Comparison of ENCODE assay signal across 16 cellular contexts in genomic region chr10:32972454-32972853, GRCh38. TPM values are rescaled to one million over a fixed set of nuclear protein-coding genes. Genes with fewer than 3 reads are reported as not detected.
DNase-seq lines count a peak whose midpoint lies in the region; ATAC-seq and TF ChIP-seq lines count a peak whose summit lies in the region.
"Had no signal": no experiment of that assay in that cellular context is flagged by ENCODE, and none has a peak within 500 bp of the region (broad histone marks: within the 10 kb centered on the region; RNA-seq: fewer than 3 reads in every experiment).

No MANE protein-coding gene starts in this region.

- intact Hi-C loops in activated CD4-positive, alpha-beta memory T cell treated with anti-CD3 and anti-CD28 coated beads for 36 hours (cut with micrococcal nuclease) = no loop called here
- intact Hi-C loops in esophagus muscularis mucosa (cut with DNase I) = no loop called here
- intact Hi-C loops in thyroid gland (cut with DNase I) = no loop called here

- no peaks in the 10 kb centered on the region for H3K36me3 Mint-ChIP-seq in activated CD4-positive, alpha-beta memory T cell treated with anti-CD3 and anti-CD28 coated beads, Interleukin-2, amount 10 ng/mL, durations not matched to agents 7 days and 5 days (ENCODE audit: low read depth)
- no peaks in the 10 kb centered on the region for H3K36me3 Mint-ChIP-seq in activated CD4-positive, alpha-beta memory T cell treated with anti-CD3 and anti-CD28 coated beads for 36 hours
- H3K36me3 Mint-ChIP-seq: natural killer cell treated with Interleukin-12 subunit alpha and Interleukin-12 subunit beta and Interleukin-15 and Interleukin-18, amount 100 ng/mL, for 72 hours had no signal

- no peaks in the 10 kb centered on the region for H3K36me3 ChIP-seq in esophagus muscularis mucosa
- H3K36me3 ChIP-seq in thyroid gland = no peaks in the 10 kb centered on the region
- H3K36me3 ChIP-seq: upper lobe of left lung had no signal

- TF ChIP-seq EP300 in esophagus muscularis mucosa (IDR thresholded peaks at IDR 0.05) = no peak

- CTCF ChIA-PET in activated CD4-positive, alpha-beta memory T cell treated with anti-CD3 and anti-CD28 coated beads, Interleukin-2, amount 10 ng/mL, durations not matched to agents 7 days and 5 days (lab: Charles Lee) = no interaction called here
- CTCF ChIA-PET in activated CD4-positive, alpha-beta memory T cell treated with anti-CD3 and anti-CD28 coated beads for 36 hours (lab: Charles Lee) = no interaction called here

- H3K27me3 Mint-ChIP-seq in activated CD4-positive, alpha-beta memory T cell treated with anti-CD3 and anti-CD28 coated beads, Interleukin-2, amount 10 ng/mL, durations not matched to agents 7 days and 5 days = no peaks in the 10 kb centered on the region
- no peaks in the 10 kb centered on the region for H3K27me3 Mint-ChIP-seq in activated CD4-positive, alpha-beta memory T cell treated with anti-CD3 and anti-CD28 coated beads for 36 hours
- H3K27me3 Mint-ChIP-seq: natural killer cell treated with Interleukin-12 subunit alpha and Interleukin-12 subunit beta and Interleukin-15 and Interleukin-18, amount 100 ng/mL, for 72 hours had no signal

- no peak for TF ChIP-seq CTCF in esophagus muscularis mucosa (IDR thresholded peaks at IDR 0.05)
- no peak for TF ChIP-seq CTCF in thyroid gland (IDR thresholded peaks at IDR 0.05)

- DNase-seq in activated CD4-positive, alpha-beta memory T cell treated with anti-CD3 and anti-CD28 coated beads, Interleukin-2, amount 10 ng/mL, durations not matched to agents 7 days and 5 days = no peak
- DNase-seq in activated CD4-positive, alpha-beta memory T cell treated with anti-CD3 and anti-CD28 coated beads for 36 hours = no peak
- peak; percentile 29 for DNase-seq in NCI-H345 treated with DMSO at 0.1 percent for 48 hours (lab: John Stamatoyannopoulos, UW; ENCODE audit: unreplicated experiment)
- no peak for DNase-seq in esophagus muscularis mucosa (ENCODE audit: extremely low spot score)
- DNase-seq in thyroid gland = no peak
- DNase-seq in SW 1271 (lab: John Stamatoyannopoulos, UW) = no peak
- DNase-seq: activated CD4-positive, CD25-positive, alpha-beta regulatory T cell; activated T-cell treated with anti-CD3 and anti-CD28 coated beads, Interleukin-2, amount 50 U/mL, for 1 hour; Kasumi-1; SHP77 treated with DMSO at 0.1 percent for 48 hours; upper lobe of left lung had no signal

- H3K27ac ChIP-seq in esophagus muscularis mucosa (replicated peaks in 1 of 4) (peak overlapping the region; percentile 21 to 65 (median 41)), thyroid gland (peak overlapping the region; percentile 41 to 75 (median 74))
- H3K27ac ChIP-seq: skin epidermis had no signal

- peaks cover 27% of the 10 kb centered on the region for H3K4me1 Mint-ChIP-seq in activated CD4-positive, alpha-beta memory T cell treated with anti-CD3 and anti-CD28 coated beads, Interleukin-2, amount 10 ng/mL, durations not matched to agents 7 days and 5 days
- peaks cover 33% of the 10 kb centered on the region for H3K4me1 Mint-ChIP-seq in activated CD4-positive, alpha-beta memory T cell treated with anti-CD3 and anti-CD28 coated beads for 36 hours (ENCODE audit: low read depth)

- H3K9me3 ChIP-seq in esophagus muscularis mucosa = no peaks in the 10 kb centered on the region
- no peaks in the 10 kb centered on the region for H3K9me3 ChIP-seq in thyroid gland
- H3K9me3 ChIP-seq: upper lobe of left lung had no signal

- no peak overlapping the region for H3K4me3 Mint-ChIP-seq in activated CD4-positive, alpha-beta memory T cell treated with anti-CD3 and anti-CD28 coated beads, Interleukin-2, amount 10 ng/mL, durations not matched to agents 7 days and 5 days
- no peak overlapping the region for H3K4me3 Mint-ChIP-seq in activated CD4-positive, alpha-beta memory T cell treated with anti-CD3 and anti-CD28 coated beads for 36 hours
- H3K4me3 Mint-ChIP-seq: natural killer cell treated with Interleukin-12 subunit alpha and Interleukin-12 subunit beta and Interleukin-15 and Interleukin-18, amount 100 ng/mL, for 72 hours had no signal

- H3K27ac Mint-ChIP-seq in activated CD4-positive, alpha-beta memory T cell treated with anti-CD3 and anti-CD28 coated beads, Interleukin-2, amount 10 ng/mL, durations not matched to agents 7 days and 5 days = peak overlapping the region; percentile 61
- H3K27ac Mint-ChIP-seq in activated CD4-positive, alpha-beta memory T cell treated with anti-CD3 and anti-CD28 coated beads for 36 hours = no peak overlapping the region
- H3K27ac Mint-ChIP-seq: natural killer cell treated with Interleukin-12 subunit alpha and Interleukin-12 subunit beta and Interleukin-15 and Interleukin-18, amount 100 ng/mL, for 72 hours had no signal

- H3K4me1 ChIP-seq in esophagus muscularis mucosa = peaks cover 10 to 23% (median 17%) of the 10 kb centered on the region in 4 donors
- peaks cover 14 to 19% of the 10 kb centered on the region in 2 donors for H3K4me1 ChIP-seq in thyroid gland

- no peak overlapping the region for H3K4me3 ChIP-seq in esophagus muscularis mucosa
- no peak overlapping the region for H3K4me3 ChIP-seq in thyroid gland (replicated peaks in 1 of 3)
- H3K4me3 ChIP-seq: GM12878, skin epidermis, upper lobe of left lung had no signal

- 90% methylated on average over 4 of the region's 4 CpGs for WGBS in esophagus muscularis mucosa
- WGBS in thyroid gland, 2 donors = 73 to 92% methylated on average over 4 of the region's 4 CpGs

- POLR2A ChIA-PET in activated CD4-positive, alpha-beta memory T cell treated with anti-CD3 and anti-CD28 coated beads, Interleukin-2, amount 10 ng/mL, durations not matched to agents 7 days and 5 days (lab: Charles Lee) = interaction anchor here (0.6 to 2.6 kb wide), 2 partner anchors 8 to 39 kb away, joined by 3 to 13 read pairs; no protein-coding TSS in a partner anchor
- POLR2A ChIA-PET in activated CD4-positive, alpha-beta memory T cell treated with anti-CD3 and anti-CD28 coated beads for 36 hours (lab: Charles Lee) = no interaction called here

- TF ChIP-seq POLR2A in esophagus muscularis mucosa (IDR thresholded peaks at IDR 0.05; ENCODE audit: low read depth) (no peak), thyroid gland (IDR thresholded peaks at IDR 0.05) (no peak)

- no peak for ATAC-seq in GM21717 (IDR thresholded peaks at IDR 0.05; ENCODE audit: unreplicated experiment)
- ATAC-seq in HG02981 (IDR thresholded peaks at IDR 0.05; ENCODE audit: unreplicated experiment) = no peak
- ATAC-seq: GM12878; natural killer cell treated with Interleukin-12 subunit alpha and Interleukin-12 subunit beta and Interleukin-15 and Interleukin-18, amount 100 ng/mL, for 72 hours had no signal

- no peaks in the 10 kb centered on the region for H3K9me3 Mint-ChIP-seq in activated CD4-positive, alpha-beta memory T cell treated with anti-CD3 and anti-CD28 coated beads, Interleukin-2, amount 10 ng/mL, durations not matched to agents 7 days and 5 days
- no peaks in the 10 kb centered on the region for H3K9me3 Mint-ChIP-seq in activated CD4-positive, alpha-beta memory T cell treated with anti-CD3 and anti-CD28 coated beads for 36 hours
- H3K9me3 Mint-ChIP-seq: natural killer cell treated with Interleukin-12 subunit alpha and Interleukin-12 subunit beta and Interleukin-15 and Interleukin-18, amount 100 ng/mL, for 72 hours had no signal

- H3K27me3 ChIP-seq in esophagus muscularis mucosa (no peaks in the 10 kb centered on the region), thyroid gland (no peaks in the 10 kb centered on the region)
- H3K27me3 ChIP-seq: upper lobe of left lung had no signal

RNA-seq across cellular contexts. Expression of gene ITGB1, which starts 14.4 kb away (rescaled TPM):
- total RNA-seq in activated CD4-positive, alpha-beta memory T cell treated with anti-CD3 and anti-CD28 coated beads, Interleukin-2, amount 10 ng/mL, durations not matched to agents 7 days and 5 days = 100 to 1,000 TPM; 233 to 242 TPM
- 100 to 1,000 TPM; 113 to 117 TPM for total RNA-seq in activated CD4-positive, alpha-beta memory T cell treated with anti-CD3 and anti-CD28 coated beads for 36 hours
- 1,000 to 10,000 TPM; 1,385 to 1,873 (median 1,661) TPM for total RNA-seq in esophagus muscularis mucosa
- total RNA-seq in thyroid gland = 100 to 1,000 TPM; 264 to 699 (median 417) TPM
